Comparison of ENCODE assay signal across 16 cellular contexts in genomic region chr6:44250718-44251123, GRCh38. TPM values are rescaled to one million over a fixed set of nuclear protein-coding genes. Genes with fewer than 3 reads are reported as not detected.
A peak's percentile ranks its signal among the peaks of the same experiment; 100 is the strongest.
DNase-seq lines count a peak whose midpoint lies in the region; ATAC-seq and TF ChIP-seq lines count a peak whose summit lies in the region.
"Had no signal": no experiment of that assay in that cellular context is flagged by ENCODE, and none has a peak within 500 bp of the region (broad histone marks: within the 10 kb centered on the region; RNA-seq: fewer than 3 reads in every experiment).

No MANE protein-coding gene starts in this region.

- intact Hi-C loops in MCF 10A (cut with micrococcal nuclease): no loop called here
- intact Hi-C loops in mammary epithelial cell (cut with micrococcal nuclease): no loop called here

- TF ChIP-seq POLR2A in NB4 (IDR thresholded peaks at IDR 0.05; ENCODE audit: extremely low read depth, insufficient read length): no peak

- CTCF ChIA-PET in MCF 10A (lab: Yijun Ruan, JAX) (interaction anchor here (0.9 to 3.6 kb wide), 3 partner anchors 8 to 15 kb away, joined by 3 to 21 read pairs (median 3); no protein-coding TSS in a partner anchor), mammary epithelial cell (lab: Charles Lee; ENCODE audit: low non-redundant PET) (no interaction called here)

- BruUV-seq in MCF 10A (replicated peaks; lab: Mats Ljungman, UMichigan) (no TSS peak), mammary epithelial cell (replicated peaks; lab: Mats Ljungman, UMichigan) (no TSS peak)

- H3K27ac ChIP-seq in mammary epithelial cell (ENCODE audit: insufficient read depth, low read depth, low read length): no peak overlapping the region
- H3K27ac ChIP-seq in caudate nucleus (ENCODE audit: low read depth, low read length): peak overlapping the region; percentile 61
- H3K27ac ChIP-seq: C4-2B had no signal

- WGBS in mammary epithelial cell (ENCODE audit: low coverage, missing lambda C conversion rate): 80% methylated on average over 3 of the region's 3 CpGs

- H3K36me3 Mint-ChIP-seq in MCF 10A (ENCODE audit: insufficient read depth, unreplicated experiment): peaks cover 93% of the 10 kb centered on the region
- peaks cover 77 to 94% of the 10 kb centered on the region in 2 donors for H3K36me3 Mint-ChIP-seq in stimulated activated naive B cell treated with anti-CD40 and anti-IgM and Interleukin-4, amounts not matched to agents 10 μg/mL and 1 μg/mL and 100 μg/mL, for 72 hours

- H3K4me1 ChIP-seq in mammary epithelial cell (ENCODE audit: insufficient read depth, low read length): peaks cover 38% of the 10 kb centered on the region

- H2AFZ ChIP-seq in mammary epithelial cell (ENCODE audit: low read depth, low read length): no peak overlapping the region

- peak overlapping the region; percentile 95 for H3K4me3 Mint-ChIP-seq in MCF 10A (ENCODE audit: unreplicated experiment)
- peak overlapping the region; percentile 96 to 98 for H3K4me3 Mint-ChIP-seq in stimulated activated naive B cell treated with anti-CD40 and anti-IgM and Interleukin-4, amounts not matched to agents 10 μg/mL and 1 μg/mL and 100 μg/mL, for 72 hours

- dilution Hi-C loops in mammary epithelial cell (cut with HindIII; ENCODE audit: low sequenced_read_pairs): no loop called here

- TF ChIP-seq CTCF in MCF 10A (IDR thresholded peaks at IDR 0.05; ENCODE audit: unreplicated experiment) (no peak), mammary epithelial cell (conservative IDR thresholded peaks at IDR 0.05 in 1 of 2, IDR thresholded peaks at IDR 0.05 in 1 of 2; ENCODE audit: extremely low read depth in 1 of 2, insufficient read depth in 1 of 2, low read depth in 1 of 2, low read length in 2 of 2) (no peak), NB4 (IDR thresholded peaks at IDR 0.05; ENCODE audit: low read depth, low read length) (no peak)

- H3K9me3 Mint-ChIP-seq in MCF 10A (ENCODE audit: unreplicated experiment): no peaks in the 10 kb centered on the region
- no peaks in the 10 kb centered on the region for H3K9me3 Mint-ChIP-seq in stimulated activated naive B cell treated with anti-CD40 and anti-IgM and Interleukin-4, amounts not matched to agents 10 μg/mL and 1 μg/mL and 100 μg/mL, for 72 hours

- ATAC-seq in stimulated activated naive B cell treated with anti-CD40 and anti-IgM and Interleukin-4, amounts not matched to agents 10 μg/mL and 1 μg/mL and 100 μg/mL, for 72 hours (replicated peaks): no peak
- ATAC-seq: mucosa of descending colon had no signal

- peaks cover 62% of the 10 kb centered on the region for H3K4me1 Mint-ChIP-seq in MCF 10A (ENCODE audit: insufficient read depth, unreplicated experiment)
- H3K4me1 Mint-ChIP-seq in stimulated activated naive B cell treated with anti-CD40 and anti-IgM and Interleukin-4, amounts not matched to agents 10 μg/mL and 1 μg/mL and 100 μg/mL, for 72 hours: peaks cover 66 to 92% of the 10 kb centered on the region in 2 donors

- POLR2A ChIA-PET in MCF 10A (lab: Yijun Ruan, JAX): interaction anchor here (1.0 to 1.3 kb wide), 2 partner anchors 13 to 26 kb away, joined by 4 read pairs; no protein-coding TSS in a partner anchor

- in situ Hi-C loops in mammary epithelial cell (cut with MboI; ENCODE audit: low sequenced_read_pairs in 2 of 2): no loop called here

- no peak overlapping the region for H3K9ac ChIP-seq in mammary epithelial cell (ENCODE audit: insufficient read depth, low read length)

- no peaks in the 10 kb centered on the region for H3K27me3 Mint-ChIP-seq in MCF 10A (ENCODE audit: insufficient read depth, unreplicated experiment)
- H3K27me3 Mint-ChIP-seq in stimulated activated naive B cell treated with anti-CD40 and anti-IgM and Interleukin-4, amounts not matched to agents 10 μg/mL and 1 μg/mL and 100 μg/mL, for 72 hours: peaks cover 0 to 5% of the 10 kb centered on the region in 2 donors

- no peak overlapping the region for H3K4me2 ChIP-seq in mammary epithelial cell (ENCODE audit: insufficient read depth, low read depth, low read length)

- H3K36me3 ChIP-seq in mammary epithelial cell (ENCODE audit: insufficient read depth, low read length): peaks cover 61% of the 10 kb centered on the region

- H3K79me2 ChIP-seq in mammary epithelial cell (ENCODE audit: insufficient read depth, low read length): peaks cover 87% of the 10 kb centered on the region

- DNase-seq in MCF 10A (ENCODE audit: unreplicated experiment): no peak
- no peak for DNase-seq in mammary epithelial cell
- DNase-seq in NB4 (ENCODE audit: low read depth): no peak
- DNase-seq in caudate nucleus (lab: John Stamatoyannopoulos, UW): no peak
- no peak for DNase-seq in stimulated activated naive B cell treated with anti-CD40 and anti-IgM and Interleukin-4, amounts not matched to agents 10 μg/mL and 1 μg/mL and 100 μg/mL, for 72 hours
- no peak for DNase-seq in T-helper 1 cell
- DNase-seq in AG08395 (ENCODE audit: low spot score): no peak
- no peak for DNase-seq in hepatic stellate cell (ENCODE audit: low spot score)
- DNase-seq: activated CD8-positive, alpha-beta memory T cell treated with anti-CD3 and anti-CD28 coated beads for 24 hours; foreskin melanocyte; GDM1; mucosa of descending colon; NCI-H345; stimulated activated CD4-positive, alpha-beta T cell treated with anti-CD3 and anti-CD28 coated beads, Interleukin-2, amount 100 ng/mL, for 24 hours; T-helper 9 cell had no signal

- no peak overlapping the region for H3K27ac Mint-ChIP-seq in MCF 10A (ENCODE audit: low read depth, unreplicated experiment)
- peak overlapping the region; percentile 42 for H3K27ac Mint-ChIP-seq in stimulated activated naive B cell treated with anti-CD40 and anti-IgM and Interleukin-4, amounts not matched to agents 10 μg/mL and 1 μg/mL and 100 μg/mL, for 72 hours

- no peak overlapping the region for H3K4me3 ChIP-seq in mammary epithelial cell (replicated peaks in 1 of 3; ENCODE audit: insufficient read depth in 1 of 3, low read depth in 2 of 3, low read length in 3 of 3)
- H3K4me3 ChIP-seq in NB4 (ENCODE audit: low read depth, low read length): peak overlapping the region; percentile 34
- H3K4me3 ChIP-seq: mucosa of descending colon had no signal

- no peaks in the 10 kb centered on the region for H3K27me3 ChIP-seq in mammary epithelial cell (ENCODE audit: insufficient read depth, low read length)

- peaks cover 28% of the 10 kb centered on the region for H4K20me1 ChIP-seq in mammary epithelial cell (ENCODE audit: insufficient read depth, low read length)

- no peaks in the 10 kb centered on the region for H3K9me3 ChIP-seq in mammary epithelial cell (replicated peaks; ENCODE audit: insufficient read depth, low read length)
- H3K9me3 ChIP-seq: mucosa of descending colon had no signal

RNA-seq across cellular contexts. Expression of gene HSP90AB1, which starts 3.8 kb away (rescaled TPM):
- total RNA-seq in MCF 10A (2022): 546 and 577 TPM in 2 replicates
- total RNA-seq in mammary epithelial cell: 100 to 1,000 TPM; 872 to 986 TPM
- 1,054 TPM for polyA plus RNA-seq in mammary epithelial cell
- polyA minus RNA-seq in mammary epithelial cell: 1,190 TPM

RNA-seq across cellular contexts. Expression of gene SLC35B2, which starts 6.6 kb away (rescaled TPM):
- 27.1 and 31.3 TPM in 2 replicates for total RNA-seq in MCF 10A (2022)
- 10 to 100 TPM; 72.6 to 76.3 TPM for total RNA-seq in mammary epithelial cell
- 134 TPM for polyA plus RNA-seq in mammary epithelial cell
- polyA minus RNA-seq in mammary epithelial cell: 104 TPM

RNA-seq across cellular contexts. Expression of gene NFKBIE, which starts 14.6 kb away (rescaled TPM):
- total RNA-seq in MCF 10A (2022) (6.0 and 8.8 TPM in 2 replicates), mammary epithelial cell (10 to 100 TPM in 1 of 2 donors, 1 to 10 TPM in 1; 4.7 to 10.4 TPM)
- polyA plus RNA-seq in mammary epithelial cell: 6.6 TPM
- polyA minus RNA-seq in mammary epithelial cell: 2.8 TPM

RNA-seq across cellular contexts. Expression of gene TMEM151B, which starts 19.5 kb away (rescaled TPM):
- not detected in 2 replicates for total RNA-seq in MCF 10A (2022)
- total RNA-seq in mammary epithelial cell: not detected
- 0.01 TPM for polyA plus RNA-seq in mammary epithelial cell
- not detected for polyA minus RNA-seq in mammary epithelial cell

RNA-seq across cellular contexts. Expression of gene SLC29A1, which starts 27.3 kb away (rescaled TPM):
- total RNA-seq in MCF 10A (2022) (6.8 and 7.0 TPM in 2 replicates), mammary epithelial cell (10 to 100 TPM; 45.7 to 55.5 TPM)
- 156 TPM for polyA plus RNA-seq in mammary epithelial cell
- polyA minus RNA-seq in mammary epithelial cell: 157 TPM
